Comparison of ENCODE assay signal across 29 cellular contexts in genomic region chr14:52189330-52189729, GRCh38.
DNase-seq lines count a peak whose midpoint lies in the region; ATAC-seq, FAIRE-seq and TF ChIP-seq lines count a peak whose summit lies in the region.
"Had no signal": no experiment of that assay in that cellular context is flagged by ENCODE, and none has a peak within 500 bp of the region (broad histone marks: within the 10 kb centered on the region; RNA-seq: fewer than 3 reads in every experiment).

No MANE protein-coding gene starts in this region.

- no peak for TF ChIP-seq CTCF in RWPE2 (IDR thresholded peaks at IDR 0.05; ENCODE audit: poor library complexity, severe bottlenecking)
- TF ChIP-seq CTCF in foreskin fibroblast (IDR thresholded peaks at IDR 0.05; ENCODE audit: low read depth, low read length), result no peak

- peak; percentile 74 for FAIRE-seq in urothelium cell line (lab: Jason Lieb, UNC)
- FAIRE-seq: GM12892 had no signal

- H3K36me3 ChIP-seq in RWPE2 (ENCODE audit: low read depth), result no peaks in the 10 kb centered on the region
- H3K36me3 ChIP-seq: cardiac muscle cell, uterus had no signal

- peaks cover 44% of the 10 kb centered on the region for H3K4me1 Mint-ChIP-seq in activated T-cell treated with anti-CD3 and anti-CD28 coated beads, Interleukin-2, amount 50 U/mL, for 72 hours (ENCODE audit: low read depth)

- no peak for DNase-seq in activated T-cell treated with anti-CD3 and anti-CD28 coated beads, Interleukin-2, amount 50 U/mL, for 72 hours
- DNase-seq in activated T-cell treated with anti-CD3 and anti-CD28 coated beads for 4 hours (no peak), RWPE2 (ENCODE audit: low spot score) (no peak), foreskin fibroblast (peak; percentile 2 to 32), urothelium cell line (ENCODE audit: low spot score) (no peak), NCI-H1417 (lab: John Stamatoyannopoulos, UW) (no peak), mesenteric fat pad (ENCODE audit: low spot score) (no peak)
- no peak for DNase-seq in activated CD4-positive, alpha-beta T cell treated with anti-CD3 and anti-CD28 coated beads for 1 hour
- DNase-seq: activated CD4-positive, alpha-beta T cell treated with anti-CD3 and anti-CD28 coated beads, Interleukin-2, amount 50 U/mL, for 1 hour; activated CD8-positive, alpha-beta memory T cell treated with anti-CD3 and anti-CD28 coated beads, Interleukin-2, amount 50 U/mL, for 4 hours; activated gamma-delta T cell treated with Interleukin-2 at 50 U/mL for 16 hours; amygdala; DMS79 treated with DMSO at 0.1 percent for 48 hours; glutamatergic neuron; H7; left cardiac atrium; NCI-H1092 treated with DMSO at 0.1 percent for 48 hours; NCI-H2081; NCI-H226; NCI-H748 treated with DMSO at 0.1 percent for 48 hours; small intestine; stimulated activated CD4-positive, alpha-beta T cell treated with anti-CD3 and anti-CD28 coated beads, Interleukin-2, amount 100 ng/mL, for 24 hours; testis; uterus had no signal

- H3K27ac Mint-ChIP-seq in activated T-cell treated with anti-CD3 and anti-CD28 coated beads, Interleukin-2, amount 50 U/mL, for 72 hours, result no peak overlapping the region
- H3K27ac Mint-ChIP-seq: dendritic cell treated with granulocyte-macrophage colony-stimulating factor and Interleukin-4, amounts not matched to agents 40 ng/mL and 50 ng/mL, for 4 days had no signal

- no peaks in the 10 kb centered on the region for H3K27me3 ChIP-seq in RWPE2 (ENCODE audit: insufficient read depth, poor library complexity, severe bottlenecking)
- H3K27me3 ChIP-seq: cardiac muscle cell, testis, uterus had no signal

- peaks cover 3% of the 10 kb centered on the region in 2 donors for H3K9me3 Mint-ChIP-seq in activated T-cell treated with anti-CD3 and anti-CD28 coated beads, Interleukin-2, amount 50 U/mL, for 72 hours

- H3K4me3 Mint-ChIP-seq in activated T-cell treated with anti-CD3 and anti-CD28 coated beads, Interleukin-2, amount 50 U/mL, for 72 hours, result no peak overlapping the region
- H3K4me3 Mint-ChIP-seq: dendritic cell treated with granulocyte-macrophage colony-stimulating factor and Interleukin-4, amounts not matched to agents 40 ng/mL and 50 ng/mL, for 4 days had no signal

- H3K4me3 ChIP-seq in RWPE2 (ENCODE audit: severe bottlenecking) (no peak overlapping the region), foreskin fibroblast (ENCODE audit: low read depth in 1 of 2, low read length in 2 of 2) (no peak overlapping the region)
- H3K4me3 ChIP-seq: cardiac muscle cell, testis, uterus had no signal

- no peak overlapping the region for H3K27ac ChIP-seq in RWPE2 (ENCODE audit: poor library complexity, severe bottlenecking)
- H3K27ac ChIP-seq: C4-2B, cardiac muscle cell, testis, uterus had no signal

- no peaks in the 10 kb centered on the region for H3K27me3 Mint-ChIP-seq in activated T-cell treated with anti-CD3 and anti-CD28 coated beads, Interleukin-2, amount 50 U/mL, for 72 hours (ENCODE audit: low read depth)
- H3K27me3 Mint-ChIP-seq: dendritic cell treated with granulocyte-macrophage colony-stimulating factor and Interleukin-4, amounts not matched to agents 40 ng/mL and 50 ng/mL, for 4 days had no signal

- peaks cover 17% of the 10 kb centered on the region for H3K4me1 ChIP-seq in RWPE2 (ENCODE audit: insufficient read depth, poor library complexity, severe bottlenecking)
- H3K4me1 ChIP-seq: testis, uterus had no signal

- no peaks in the 10 kb centered on the region for H3K9me3 ChIP-seq in RWPE2 (ENCODE audit: severe bottlenecking)
- H3K9me3 ChIP-seq: testis, uterus had no signal

- H3K36me3 Mint-ChIP-seq in activated T-cell treated with anti-CD3 and anti-CD28 coated beads, Interleukin-2, amount 50 U/mL, for 72 hours (ENCODE audit: insufficient read depth in 2 of 2), result no peaks in the 10 kb centered on the region

- peak; percentile 42 to 62 for ATAC-seq in activated T-cell treated with anti-CD3 and anti-CD28 coated beads, Interleukin-2, amount 50 U/mL, for 72 hours (replicated peaks in 1 of 2)
- ATAC-seq in RWPE2 (ENCODE audit: low read depth), result peak; percentile 64
- ATAC-seq: left cardiac atrium, SK-N-SH treated with all-trans-retinoic acid at 6 μM for 48 hours had no signal

Comparison
In these comparisons a context has a peak if more than half of its experiments do, and no peak if none do; other contexts are left out.
1. DNase-seq: peak in foreskin fibroblast (2 of 2); none in activated T-cell treated with anti-CD3 and anti-CD28 coated beads, Interleukin-2, amount 50 U/mL, for 72 hours (0 of 2), activated T-cell treated with anti-CD3 and anti-CD28 coated beads for 4 hours (single experiment), RWPE2 (single experiment), urothelium cell line (single experiment), NCI-H1417 (0 of 3), mesenteric fat pad (single experiment) and activated CD4-positive, alpha-beta T cell treated with anti-CD3 and anti-CD28 coated beads for 1 hour (single experiment).